ENCODE assay signal across 7 cellular contexts in the genomic region with DNA sequence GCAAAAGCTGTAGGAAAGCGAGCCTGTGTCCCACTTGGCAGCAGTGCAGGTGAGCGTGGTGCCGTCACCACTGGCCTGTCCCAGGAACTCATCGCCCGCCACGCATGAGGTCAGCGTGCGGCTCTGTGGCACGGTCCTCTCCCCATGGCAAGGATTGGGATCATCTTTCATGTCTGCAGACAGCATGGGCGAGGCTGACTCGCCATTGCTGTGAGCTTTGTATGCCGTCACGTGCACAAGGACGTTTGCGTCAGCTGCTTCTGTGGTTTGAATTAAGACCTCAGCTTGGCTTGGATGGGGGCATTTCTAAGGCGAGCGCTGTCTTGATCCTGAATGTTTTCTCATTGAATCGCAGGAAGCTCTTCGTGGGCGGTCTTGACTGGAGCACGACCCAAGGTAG. TPM values are rescaled to one million over a fixed set of nuclear protein-coding genes. Genes with fewer than 3 reads are reported as not detected.
DNase-seq lines count a peak whose midpoint lies in the region; ATAC-seq and TF ChIP-seq lines count a peak whose summit lies in the region.
"Had no signal": no experiment of that assay in that cellular context is flagged by ENCODE, and none has a peak within 500 bp of the region (broad histone marks: within the 10 kb centered on the region; RNA-seq: fewer than 3 reads in every experiment).

No MANE protein-coding gene starts in this region.

- DNase-seq in activated B cell treated with CpG ODN at 0.5 μM for 24 hours (no peak), fibroblast of the aortic adventitia (ENCODE audit: low read depth) (peak; percentile 46), smooth muscle cell (lab: John Stamatoyannopoulos, UW; ENCODE audit: unreplicated experiment) (no peak), coronary artery (ENCODE audit: low spot score) (no peak), Ammon's horn (ENCODE audit: low spot score) (no peak), hepatic stellate cell (ENCODE audit: low spot score) (no peak)
- DNase-seq: activated CD4-positive, alpha-beta T cell treated with anti-CD3 and anti-CD28 coated beads for 36 hours had no signal

- peaks cover 22% of the 10 kb centered on the region for H3K4me1 Mint-ChIP-seq in activated B cell treated with CpG ODN at 0.5 μM for 24 hours

- peak overlapping the region; percentile 80 for H3K4me2 ChIP-seq in smooth muscle cell

- H3K27ac ChIP-seq in smooth muscle cell (ENCODE audit: low read depth) (peak overlapping the region; percentile 96), coronary artery (peak overlapping the region in 1 of 2 donors; percentile 3)

- no peak overlapping the region for H2AFZ ChIP-seq in smooth muscle cell (ENCODE audit: low read depth)

- H3K36me3 Mint-ChIP-seq in activated B cell treated with CpG ODN at 0.5 μM for 24 hours (ENCODE audit: low read depth), result peaks cover 59% of the 10 kb centered on the region

- H3K9ac ChIP-seq in smooth muscle cell (ENCODE audit: low read depth), result peak overlapping the region; percentile 82

- no peaks in the 10 kb centered on the region for H3K9me3 ChIP-seq in smooth muscle cell (replicated peaks; ENCODE audit: low read depth)

- POLR2A ChIA-PET in activated B cell treated with CpG ODN at 0.5 μM for 24 hours (lab: Charles Lee), result interaction anchor here (0.8 kb wide), 1 partner anchor 148 kb away, joined by 3 read pairs; no protein-coding TSS in a partner anchor

- no peak overlapping the region for H3K4me3 Mint-ChIP-seq in activated B cell treated with CpG ODN at 0.5 μM for 24 hours
- H3K4me3 Mint-ChIP-seq: activated CD4-positive, alpha-beta T cell treated with anti-CD3 and anti-CD28 coated beads for 36 hours had no signal

- ATAC-seq in activated B cell treated with CpG ODN at 0.5 μM for 24 hours (ENCODE audit: low read depth), result no peak
- ATAC-seq: activated CD4-positive, alpha-beta T cell treated with anti-CD3 and anti-CD28 coated beads for 36 hours had no signal

- H4K20me1 ChIP-seq in smooth muscle cell (ENCODE audit: low read depth), result peaks cover 89% of the 10 kb centered on the region

- intact Hi-C loops in activated B cell treated with CpG ODN at 0.5 μM for 24 hours (cut with micrococcal nuclease), result no loop called here

- no peak for TF ChIP-seq CTCF in activated B cell treated with CpG ODN at 0.5 μM for 24 hours (IDR thresholded peaks at IDR 0.05)
- no peak for TF ChIP-seq CTCF in fibroblast of the aortic adventitia (IDR thresholded peaks at IDR 0.05; ENCODE audit: insufficient read depth, low read length)
- no peak for TF ChIP-seq CTCF in smooth muscle cell (IDR thresholded peaks at IDR 0.05; ENCODE audit: borderline replicate concordance, insufficient read depth, poor library complexity, severe bottlenecking)
- no peak for TF ChIP-seq CTCF in coronary artery (IDR thresholded peaks at IDR 0.05)

- peak overlapping the region; percentile 24 for H3K27ac Mint-ChIP-seq in activated B cell treated with CpG ODN at 0.5 μM for 24 hours
- H3K27ac Mint-ChIP-seq: activated CD4-positive, alpha-beta T cell treated with anti-CD3 and anti-CD28 coated beads for 36 hours had no signal

- peaks cover 28% of the 10 kb centered on the region for H3F3A ChIP-seq in smooth muscle cell (ENCODE audit: low read depth)

- H3K27me3 ChIP-seq in smooth muscle cell (ENCODE audit: low read depth), result no peaks in the 10 kb centered on the region

- no peaks in the 10 kb centered on the region for H3K36me3 ChIP-seq in smooth muscle cell (ENCODE audit: low read depth)

- CTCF ChIA-PET in activated B cell treated with CpG ODN at 0.5 μM for 24 hours (lab: Charles Lee), result no interaction called here

- H3K9me3 Mint-ChIP-seq in activated B cell treated with CpG ODN at 0.5 μM for 24 hours, result no peaks in the 10 kb centered on the region

- peaks cover 79% of the 10 kb centered on the region for H3K79me2 ChIP-seq in smooth muscle cell (ENCODE audit: low read depth)

- 64% methylated on average over 21 of the region's 21 CpGs for WGBS in smooth muscle cell (ENCODE audit: low lambda C conversion rate)

- H3K4me3 ChIP-seq in fibroblast of the aortic adventitia (ENCODE audit: low read depth, low read length) (no peak overlapping the region), smooth muscle cell (no peak overlapping the region), coronary artery (no peak overlapping the region)

- H3K4me1 ChIP-seq in smooth muscle cell (ENCODE audit: low read depth), result peaks cover 20% of the 10 kb centered on the region

- no peaks in the 10 kb centered on the region for H3K27me3 Mint-ChIP-seq in activated B cell treated with CpG ODN at 0.5 μM for 24 hours
- H3K27me3 Mint-ChIP-seq: activated CD4-positive, alpha-beta T cell treated with anti-CD3 and anti-CD28 coated beads for 36 hours had no signal

RNA-seq across cellular contexts. Expression of gene DAZAP1, which starts 9.8 kb away (rescaled TPM):
- total RNA-seq in activated B cell treated with CpG ODN at 0.5 μM for 24 hours (177 and 195 TPM in 2 replicates), fibroblast of the aortic adventitia (ENCODE audit: low replicate concordance) (17.3 and 43.8 TPM in 2 replicates), smooth muscle cell (33.7 and 41.7 TPM in 2 replicates)
- polyA plus RNA-seq in smooth muscle cell, result 35.5 and 37.0 TPM in 2 replicates

RNA-seq across cellular contexts. Expression of gene GAMT, which starts 15.8 kb away (rescaled TPM):
- total RNA-seq in activated B cell treated with CpG ODN at 0.5 μM for 24 hours (6.9 and 8.8 TPM in 2 replicates), fibroblast of the aortic adventitia (ENCODE audit: low replicate concordance) (8.8 and 40.6 TPM in 2 replicates), smooth muscle cell (15.8 and 22.3 TPM in 2 replicates)
- polyA plus RNA-seq in smooth muscle cell, result 35.2 and 47.4 TPM in 2 replicates

RNA-seq across cellular contexts. Expression of gene RPS15, which starts 21.1 kb away (rescaled TPM):
- total RNA-seq in activated B cell treated with CpG ODN at 0.5 μM for 24 hours, result 1,788 and 2,029 TPM in 2 replicates
- total RNA-seq in fibroblast of the aortic adventitia (ENCODE audit: low replicate concordance), result 567 and 712 TPM in 2 replicates
- total RNA-seq in smooth muscle cell, result 2,033 and 2,744 TPM in 2 replicates
- polyA plus RNA-seq in smooth muscle cell, result 1,180 and 1,250 TPM in 2 replicates

RNA-seq across cellular contexts. Expression of gene APC2, which starts 32.8 kb away (rescaled TPM):
- total RNA-seq in activated B cell treated with CpG ODN at 0.5 μM for 24 hours (0.42 and 0.59 TPM in 2 replicates), fibroblast of the aortic adventitia (ENCODE audit: low replicate concordance) (0.27 and 0.57 TPM in 2 replicates), smooth muscle cell (0.09 and 0.18 TPM in 2 replicates)
- 0.30 and 1.0 TPM in 2 replicates for polyA plus RNA-seq in smooth muscle cell

RNA-seq across cellular contexts. Expression of gene NDUFS7, which starts 33.4 kb away (rescaled TPM):
- total RNA-seq in activated B cell treated with CpG ODN at 0.5 μM for 24 hours (82.1 and 84.3 TPM in 2 replicates), fibroblast of the aortic adventitia (ENCODE audit: low replicate concordance) (14.6 and 40.7 TPM in 2 replicates), smooth muscle cell (62.7 and 95.8 TPM in 2 replicates)
- 226 and 245 TPM in 2 replicates for polyA plus RNA-seq in smooth muscle cell
